Comparison of ENCODE assay signal across 9 cellular contexts in genomic region chr5:96961053-96961452, GRCh38. TPM values are rescaled to one million over a fixed set of nuclear protein-coding genes. Genes with fewer than 3 reads are reported as not detected.
DNase-seq lines count a peak whose midpoint lies in the region; ATAC-seq and TF ChIP-seq lines count a peak whose summit lies in the region.
"Had no signal": no experiment of that assay in that cellular context is flagged by ENCODE, and none has a peak within 500 bp of the region (broad histone marks: within the 10 kb centered on the region; RNA-seq: fewer than 3 reads in every experiment).

No MANE protein-coding gene starts in this region.

- H3K9me3 Mint-ChIP-seq in effector memory CD8-positive, alpha-beta T cell: no peaks in the 10 kb centered on the region

- H3K4me3 ChIP-seq in Jurkat, Clone E6-1 (ENCODE audit: low read length): peak overlapping the region; percentile 45
- no peak overlapping the region for H3K4me3 ChIP-seq in aorta (ENCODE audit: low read length in 2 of 2)
- no peak overlapping the region for H3K4me3 ChIP-seq in testis

- no peak for TF ChIP-seq POLR2A in testis (IDR thresholded peaks at IDR 0.05)

- H3K9me3 ChIP-seq in aorta (ENCODE audit: control insufficient read depth, low read length): no peaks in the 10 kb centered on the region
- H3K9me3 ChIP-seq in testis: no peaks in the 10 kb centered on the region

- H3K27ac ChIP-seq in aorta (ENCODE audit: low read depth in 1 of 2, low read length in 2 of 2) (no peak overlapping the region), testis (no peak overlapping the region)

- peak; percentile 58 for ATAC-seq in GM18498 (IDR thresholded peaks at IDR 0.05; ENCODE audit: unreplicated experiment)
- ATAC-seq in GM21576 (IDR thresholded peaks at IDR 0.05; ENCODE audit: unreplicated experiment): peak; percentile 50
- peak; percentile 76 for ATAC-seq in effector memory CD8-positive, alpha-beta T cell (replicated peaks)
- no peak for ATAC-seq in aorta (ENCODE audit: low FRiP score)

- intact Hi-C loops in aorta (cut with DNase I) (no loop called here), testis (cut with DNase I; ENCODE audit: low total_unique reads) (no loop called here)

- H3K4me3 Mint-ChIP-seq in effector memory CD8-positive, alpha-beta T cell: peak overlapping the region; percentile 25 to 70

- H3K27ac Mint-ChIP-seq in effector memory CD8-positive, alpha-beta T cell: peak overlapping the region; percentile 65 to 78

- H3K36me3 ChIP-seq in aorta (ENCODE audit: control insufficient read depth in 1 of 2, insufficient read depth in 2 of 2, low read length in 1 of 2) (no peaks in the 10 kb centered on the region), testis (ENCODE audit: low read depth, missing control alignments) (no peaks in the 10 kb centered on the region)

- H3K4me1 Mint-ChIP-seq in effector memory CD8-positive, alpha-beta T cell (ENCODE audit: low read depth in 2 of 2): peaks cover 48 to 76% of the 10 kb centered on the region in 2 donors

- H3K4me1 ChIP-seq in aorta (ENCODE audit: control insufficient read depth in 1 of 2, insufficient read depth in 2 of 2, low read length in 2 of 2) (peaks cover 0 to 12% of the 10 kb centered on the region in 2 donors), testis (no peaks in the 10 kb centered on the region)

- DNase-seq in Jurkat, Clone E6-1 (ENCODE audit: low read depth, low spot score): peak; percentile 91
- no peak for DNase-seq in effector memory CD8-positive, alpha-beta T cell
- DNase-seq in NCI-H2107 (lab: John Stamatoyannopoulos, UW) (no peak), NCI-H510A treated with DMSO at 0.1 percent for 48 hours (lab: John Stamatoyannopoulos, UW) (no peak), aorta (no peak), testis (no peak)
- DNase-seq: activated CD4-positive, alpha-beta T cell treated with anti-CD3 and anti-CD28 coated beads for 48 hours had no signal

- 87 to 94% methylated on average over 1 of the region's 1 CpG for WGBS in aorta, 2 donors
- 83 to 88% methylated on average over 1 of the region's 1 CpG for WGBS in testis, 2 donors

- no peaks in the 10 kb centered on the region for H3K36me3 Mint-ChIP-seq in effector memory CD8-positive, alpha-beta T cell (ENCODE audit: insufficient read depth)

- no peaks in the 10 kb centered on the region for H3K27me3 ChIP-seq in aorta (ENCODE audit: control insufficient read depth in 1 of 2, insufficient read depth in 2 of 2, low read length in 1 of 2)
- no peaks in the 10 kb centered on the region for H3K27me3 ChIP-seq in testis

- no peaks in the 10 kb centered on the region for H3K27me3 Mint-ChIP-seq in effector memory CD8-positive, alpha-beta T cell

- TF ChIP-seq CTCF in testis (IDR thresholded peaks at IDR 0.05): no peak

RNA-seq across cellular contexts. Expression of gene LNPEP, which starts 25.2 kb away (rescaled TPM):
- polyA plus RNA-seq in Jurkat, Clone E6-1 (2012; ENCODE audit: insufficient read depth, insufficient read length): 5.4 TPM
- total RNA-seq in aorta (10 to 100 TPM; 51.9 to 69.8 TPM), testis (10 to 100 TPM; 28.0 to 33.1 TPM)
- polyA plus RNA-seq in aorta (1 to 10 TPM; 3.1 to 7.0 TPM), testis (ENCODE audit: insufficient read depth, low read depth, low replicate concordance) (10.9 TPM)
